ENCODE assay signal across 8 cellular contexts in the genomic region with DNA sequence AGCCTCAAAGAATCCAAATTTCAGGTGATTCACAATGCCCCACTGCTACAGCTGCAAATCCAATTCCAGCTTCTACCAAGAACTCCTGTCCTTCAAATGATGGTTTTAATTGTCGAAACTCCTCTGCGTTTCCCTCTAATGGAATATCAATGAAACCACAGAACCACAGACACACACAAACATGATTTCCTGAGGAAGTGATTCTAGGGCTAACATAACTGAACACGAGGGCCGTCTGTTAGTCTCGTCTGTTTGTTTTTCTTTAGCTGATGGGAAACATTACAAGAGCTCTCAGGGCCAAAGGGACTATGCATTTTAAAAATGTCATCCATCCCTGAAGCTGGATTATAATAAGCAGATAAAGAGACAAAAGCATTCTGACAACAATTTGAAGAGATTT. TPM values are rescaled to one million over a fixed set of nuclear protein-coding genes. Genes with fewer than 3 reads are reported as not detected.
DNase-seq lines count a peak whose midpoint lies in the region; ATAC-seq and TF ChIP-seq lines count a peak whose summit lies in the region.

No MANE protein-coding gene starts in this region.

- H3K4me1 ChIP-seq in BLaER1 = peaks cover 41% of the 10 kb centered on the region
- peaks cover 58% of the 10 kb centered on the region for H3K4me1 ChIP-seq in left ventricle myocardium inferior

- H3K9me3 ChIP-seq in BLaER1 (peaks cover 34% of the 10 kb centered on the region), left ventricle myocardium inferior (replicated peaks) (peaks cover 10% of the 10 kb centered on the region)

- DNase-seq in HFF-Myc (ENCODE audit: extremely low read depth, low read depth) = peak; percentile 63
- DNase-seq in SW480 (ENCODE audit: low spot score) = peak; percentile 61
- no peak for DNase-seq in left ventricle myocardium inferior
- no peak for DNase-seq in OCI-M1 (lab: John Stamatoyannopoulos, UW)
- DNase-seq in glomerular visceral epithelial cell (ENCODE audit: extremely low spot score) = no peak

- TF ChIP-seq CTCF in HFF-Myc (IDR thresholded peaks at IDR 0.05; ENCODE audit: low read depth, low read length, missing control alignments) (no peak), left ventricle myocardium inferior (IDR thresholded peaks at IDR 0.05; ENCODE audit: borderline replicate concordance) (no peak)

- peak overlapping the region; percentile 73 for H3K4me2 ChIP-seq in BLaER1

- ATAC-seq in GM21723 (IDR thresholded peaks at IDR 0.05; ENCODE audit: unreplicated experiment) (no peak), GM21786 (IDR thresholded peaks at IDR 0.05; ENCODE audit: unreplicated experiment) (no peak)

- H3K27me3 ChIP-seq in BLaER1 = peaks cover 13% of the 10 kb centered on the region
- H3K27me3 ChIP-seq in left ventricle myocardium inferior (ENCODE audit: low read depth) = no peaks in the 10 kb centered on the region

- H3K36me3 ChIP-seq in BLaER1 = no peaks in the 10 kb centered on the region
- peaks cover 4% of the 10 kb centered on the region for H3K36me3 ChIP-seq in left ventricle myocardium inferior

- H3K9ac ChIP-seq in BLaER1 = no peak overlapping the region

- no peak overlapping the region for H3K27ac ChIP-seq in BLaER1
- H3K27ac ChIP-seq in left ventricle myocardium inferior (replicated peaks) = peak overlapping the region; percentile 53

- peaks cover 9% of the 10 kb centered on the region for H4K20me1 ChIP-seq in BLaER1

- intact Hi-C loops in left ventricle myocardium inferior (cut with micrococcal nuclease) = no loop called here

- no peak overlapping the region for H3K4me3 ChIP-seq in BLaER1
- H3K4me3 ChIP-seq in HFF-Myc (replicated peaks; ENCODE audit: low read depth, low read length) = no peak overlapping the region
- no peak overlapping the region for H3K4me3 ChIP-seq in left ventricle myocardium inferior

RNA-seq across cellular contexts. Expression of gene RNF152, which starts 59.4 kb away (rescaled TPM):
- 10.4 TPM for total RNA-seq in left ventricle myocardium inferior

Comparison
In these comparisons a context has a peak if more than half of its experiments do, and no peak if none do; other contexts are left out.
1. DNase-seq: peak in HFF-Myc (single experiment) and SW480 (single experiment); none in left ventricle myocardium inferior (single experiment), OCI-M1 (single experiment) and glomerular visceral epithelial cell (single experiment).